Comparison of ENCODE assay signal across 8 cellular contexts in genomic region chr1:44842763-44843655, GRCh38. TPM values are rescaled to one million over a fixed set of nuclear protein-coding genes. Genes with fewer than 3 reads are reported as not detected.
DNase-seq lines count a peak whose midpoint lies in the region; ATAC-seq and TF ChIP-seq lines count a peak whose summit lies in the region.

PTCH2 (minus strand) TSS chr1:44843253; CDS start chr1:44842932, 321 bp downstream.

- no peaks in the 10 kb centered on the region; the same call in 1 of the 2 replicates for H3K9me1 ChIP-seq in IMR-90 (ENCODE audit: insufficient read depth, low read length)

- H2AK5ac ChIP-seq in IMR-90 (ENCODE audit: low read depth, low read length): peak within 1 kb of the TSS; percentile 29; the same call in 1 of the 2 replicates

- H2BK20ac ChIP-seq in IMR-90 (ENCODE audit: low read depth, low read length): no peak within 1 kb of the TSS

- peak within 1 kb of the TSS; percentile 54 for H3K4me2 ChIP-seq in IMR-90 (ENCODE audit: low read depth, low read length)

- H3K23ac ChIP-seq in IMR-90 (ENCODE audit: low read depth, low read length): peak within 1 kb of the TSS; percentile 16; the same call in 1 of the 2 replicates

- H4K20me1 ChIP-seq in IMR-90 (ENCODE audit: insufficient read depth, low read length): no peaks in the 10 kb centered on the region

- H3K18ac ChIP-seq in IMR-90 (ENCODE audit: low read depth, low read length): no peak within 1 kb of the TSS

- dilution Hi-C loops in IMR-90 (cut with HindIII; ENCODE audit: low sequenced_read_pairs, unreplicated experiment): no loop called here

- H2AK9ac ChIP-seq in IMR-90 (replicated peaks; ENCODE audit: low read depth, low read length, poor library complexity): peak within 1 kb of the TSS; percentile 89

- H3K4ac ChIP-seq in IMR-90 (ENCODE audit: low read depth, low read length): peak within 1 kb of the TSS; percentile 20; the same call in 1 of the 2 replicates

- H3K9ac ChIP-seq in IMR-90 (ENCODE audit: low read depth, low read length) (no peak within 1 kb of the TSS), SK-N-MC (ENCODE audit: insufficient read length) (peak within 1 kb of the TSS; percentile 75)

- no peak for TF ChIP-seq CTCF in IMR-90 (conservative IDR thresholded peaks at IDR 0.05; ENCODE audit: low read depth, low read length)

- ATAC-seq in IMR-90 (ENCODE audit: low read depth) (peak; percentile 95), GM18870 (IDR thresholded peaks at IDR 0.05; ENCODE audit: unreplicated experiment) (no peak), HG03108 (IDR thresholded peaks at IDR 0.05; ENCODE audit: unreplicated experiment) (no peak)
- peak; percentile 81 to 88 for ATAC-seq in stimulated activated naive B cell treated with anti-CD40 and anti-IgM and Interleukin-4, amounts not matched to agents 10 μg/mL and 1 μg/mL and 100 μg/mL, for 72 hours (replicated peaks)

- 0% methylated on average over 21 of the region's 75 CpGs; no CpG with 5 or more reads in 1 of the 2 experiments for WGBS in IMR-90 (ENCODE audit: extremely low coverage in 2 of 2, insufficient read length in 1 of 2), 2 experiments

- POLR2A ChIA-PET in IMR-90 (lab: Charles Lee; ENCODE audit: unreplicated experiment): interaction anchor here (1.2 kb wide), 1 partner anchor 24 kb away, joined by 8 read pairs; no protein-coding TSS in a partner anchor

- H3K27ac ChIP-seq in IMR-90 (ENCODE audit: insufficient read depth, low read length): no peak within 1 kb of the TSS; the same call in 1 of the 2 replicates
- no peak within 1 kb of the TSS for H3K27ac ChIP-seq in SK-N-MC

- peak within 1 kb of the TSS; percentile 93 for H2AFZ ChIP-seq in IMR-90 (replicated peaks; ENCODE audit: low read length, poor library complexity)

- H3K4me1 Mint-ChIP-seq in stimulated activated naive B cell treated with anti-CD40 and anti-IgM and Interleukin-4, amounts not matched to agents 10 μg/mL and 1 μg/mL and 100 μg/mL, for 72 hours: peaks cover 0 to 17% of the 10 kb centered on the region in 2 donors

- no peak within 1 kb of the TSS for H3K27ac Mint-ChIP-seq in stimulated activated naive B cell treated with anti-CD40 and anti-IgM and Interleukin-4, amounts not matched to agents 10 μg/mL and 1 μg/mL and 100 μg/mL, for 72 hours

- H2BK120ac ChIP-seq in IMR-90 (ENCODE audit: low read depth, low read length): no peak within 1 kb of the TSS

- H3K4me1 ChIP-seq in IMR-90 (ENCODE audit: control insufficient read depth, insufficient read depth, low read length): no peaks in the 10 kb centered on the region

- CTCF ChIA-PET in IMR-90 (lab: Yijun Ruan, JAX): no interaction called here

- H3K4me3 Mint-ChIP-seq in stimulated activated naive B cell treated with anti-CD40 and anti-IgM and Interleukin-4, amounts not matched to agents 10 μg/mL and 1 μg/mL and 100 μg/mL, for 72 hours: peak within 1 kb of the TSS; percentile 62 to 78

- DNase-seq in DMS114 treated with DMSO at 0.1 percent for 48 hours (lab: John Stamatoyannopoulos, UW; ENCODE audit: unreplicated experiment) (peak; percentile 46), IMR-90 (peak; percentile 53), SK-N-MC (ENCODE audit: low read depth, low spot score) (no peak), dedifferentiated amniotic fluid mesenchymal stem cell (ENCODE audit: extremely low spot score) (peak; percentile 27), kidney tubule cell (ENCODE audit: low spot score) (peak; percentile 43)
- DNase-seq in stimulated activated naive B cell treated with anti-CD40 and anti-IgM and Interleukin-4, amounts not matched to agents 10 μg/mL and 1 μg/mL and 100 μg/mL, for 72 hours: no peak

- no peak within 1 kb of the TSS for H2BK5ac ChIP-seq in IMR-90 (ENCODE audit: low read depth, low read length, poor library complexity, severe bottlenecking)

- H4K5ac ChIP-seq in IMR-90 (ENCODE audit: low read depth, low read length): no peak within 1 kb of the TSS

- H3K27me3 ChIP-seq in IMR-90 (ENCODE audit: control insufficient read depth, insufficient read depth, low read length): no peaks in the 10 kb centered on the region; the same call in 1 of the 2 replicates

- peaks cover 8 to 13% of the 10 kb centered on the region in 2 donors for H3K36me3 Mint-ChIP-seq in stimulated activated naive B cell treated with anti-CD40 and anti-IgM and Interleukin-4, amounts not matched to agents 10 μg/mL and 1 μg/mL and 100 μg/mL, for 72 hours

- H4K8ac ChIP-seq in IMR-90 (ENCODE audit: low read depth in 2 of 2, low read length in 2 of 2): peak within 1 kb of the TSS in 1 of 2 experiments; percentile 9; a peak in 1 of 4 replicates

- no peaks in the 10 kb centered on the region for H3K79me1 ChIP-seq in IMR-90 (ENCODE audit: low read depth in 1 of 2, low read length in 2 of 2)

- H3K9me3 ChIP-seq in IMR-90 (ENCODE audit: control insufficient read depth, insufficient read depth, low read length) (no peaks in the 10 kb centered on the region), SK-N-MC (ENCODE audit: low read depth, low read length) (no peaks in the 10 kb centered on the region)

- peak within 1 kb of the TSS; percentile 31; the same call in 1 of the 2 replicates for H3K14ac ChIP-seq in IMR-90 (replicated peaks; ENCODE audit: low read depth, low read length)

- no peak for TF ChIP-seq POLR2A in IMR-90 (IDR thresholded peaks at IDR 0.05; ENCODE audit: low read depth, low read length)

- H4K91ac ChIP-seq in IMR-90 (ENCODE audit: insufficient read depth, low read depth, low read length): no peak within 1 kb of the TSS

- H3K4me3 ChIP-seq in IMR-90 (ENCODE audit: insufficient read depth, low read depth, low read length): peak within 1 kb of the TSS; percentile 51
- peak within 1 kb of the TSS; percentile 81 for H3K4me3 ChIP-seq in SK-N-MC

- intact Hi-C loops in IMR-90 (cut with micrococcal nuclease): no loop called here

- no peaks in the 10 kb centered on the region for H3K36me3 ChIP-seq in IMR-90 (ENCODE audit: control insufficient read depth, insufficient read depth, low read length)
- H3K36me3 ChIP-seq in SK-N-MC (ENCODE audit: insufficient read depth, low read length): no peaks in the 10 kb centered on the region

- in situ Hi-C loops in IMR-90 (cut with MboI; ENCODE audit: low sequenced_read_pairs): no loop called here

- H3K9me3 Mint-ChIP-seq in stimulated activated naive B cell treated with anti-CD40 and anti-IgM and Interleukin-4, amounts not matched to agents 10 μg/mL and 1 μg/mL and 100 μg/mL, for 72 hours: no peaks in the 10 kb centered on the region

- BruUV-seq in IMR-90 (replicated peaks; lab: Mats Ljungman, UMichigan): no TSS peak

- H3K27me3 Mint-ChIP-seq in stimulated activated naive B cell treated with anti-CD40 and anti-IgM and Interleukin-4, amounts not matched to agents 10 μg/mL and 1 μg/mL and 100 μg/mL, for 72 hours: peaks cover 16 to 18% of the 10 kb centered on the region in 2 donors

- H3K56ac ChIP-seq in IMR-90 (ENCODE audit: extremely low read depth, insufficient read depth, low read length): no peak within 1 kb of the TSS; the same call in 1 of the 2 replicates

- TF ChIP-seq RAD21 in IMR-90 (IDR thresholded peaks at IDR 0.05; ENCODE audit: low read length): no peak

- no peak within 1 kb of the TSS for H2BK15ac ChIP-seq in IMR-90 (ENCODE audit: low read depth, low read length)

TF ChIP-seq in IMR-90, 13 proteins besides CTCF, POLR2A, EP300 and RAD21:
- TF ChIP-seq MAZ (IDR thresholded peaks at IDR 0.05; ENCODE audit: borderline replicate concordance, low read depth, low read length): peak; percentile 84; the same call in 1 of the 2 replicates
- no peak for TF ChIP-seq MXI1 (IDR thresholded peaks at IDR 0.05; ENCODE audit: borderline replicate concordance, low read depth, low read length)

RNA-seq across cellular contexts. Expression of gene PTCH2, which starts in this region (rescaled TPM):
- under 0.01 TPM in 2 replicates for total RNA-seq in IMR-90 (2012; rRNA removed)
- polyA plus RNA-seq in IMR-90 (2012; rRNA removed): 0.56 and 0.66 TPM in 2 replicates
- 0.36 and 0.60 TPM in 2 replicates for polyA plus RNA-seq in IMR-90 (2012; cell fraction: cytosol; rRNA removed)
- polyA plus RNA-seq in IMR-90 (2012; cell fraction: nucleus; rRNA removed; ENCODE audit: low replicate concordance): 4.1 and 8.2 TPM in 2 replicates

Comparison
In these comparisons a context has a peak if more than half of its experiments do, and no peak if none do; other contexts are left out.
1. DNase-seq: peak in DMS114 treated with DMSO at 0.1 percent for 48 hours (single experiment), IMR-90 (single experiment), dedifferentiated amniotic fluid mesenchymal stem cell (single experiment) and kidney tubule cell (single experiment); none in SK-N-MC (single experiment) and stimulated activated naive B cell treated with anti-CD40 and anti-IgM and Interleukin-4, amounts not matched to agents 10 μg/mL and 1 μg/mL and 100 μg/mL, for 72 hours (single experiment).
2. ATAC-seq: peak in IMR-90 (single experiment) and stimulated activated naive B cell treated with anti-CD40 and anti-IgM and Interleukin-4, amounts not matched to agents 10 μg/mL and 1 μg/mL and 100 μg/mL, for 72 hours (2 of 2); none in GM18870 (single experiment) and HG03108 (single experiment).